Comparison of ENCODE assay signal across 8 cellular contexts in genomic region chr5:169637856-169638190, GRCh38. TPM values are rescaled to one million over a fixed set of nuclear protein-coding genes. Genes with fewer than 3 reads are reported as not detected.
A peak's percentile ranks its signal among the peaks of the same experiment; 100 is the strongest.
DNase-seq lines count a peak whose midpoint lies in the region; ATAC-seq and TF ChIP-seq lines count a peak whose summit lies in the region.

No MANE protein-coding gene starts in this region.

- peak overlapping the region; percentile 95 for H3K27ac ChIP-seq in BLaER1
- H3K27ac ChIP-seq in HUES48 (ENCODE audit: low read depth, low read length) = no peak overlapping the region
- no peak overlapping the region for H3K27ac ChIP-seq in right cardiac atrium (ENCODE audit: low read length)
- H3K27ac ChIP-seq in foreskin keratinocyte = no peak overlapping the region

- H3K4me3 ChIP-seq in BLaER1 = peak overlapping the region; percentile 80
- peak overlapping the region; percentile 74 for H3K4me3 ChIP-seq in HUES48 (ENCODE audit: low read depth, low read length)
- peak overlapping the region; percentile 30 for H3K4me3 ChIP-seq in right cardiac atrium (ENCODE audit: low read length)

- H3K36me3 ChIP-seq in BLaER1 (peaks cover 26% of the 10 kb centered on the region), HUES48 (ENCODE audit: control insufficient read depth, insufficient read depth, low read length) (no peaks in the 10 kb centered on the region)

- no peaks in the 10 kb centered on the region for H3K27me3 ChIP-seq in BLaER1
- peaks cover 22% of the 10 kb centered on the region for H3K27me3 ChIP-seq in HUES48 (ENCODE audit: control insufficient read depth, insufficient read depth, low read length)
- H3K27me3 ChIP-seq in right cardiac atrium (ENCODE audit: control insufficient read depth, insufficient read depth) = no peaks in the 10 kb centered on the region
- H3K27me3 ChIP-seq in foreskin keratinocyte = peaks cover 30% of the 10 kb centered on the region

- no peak for TF ChIP-seq CTCF in foreskin keratinocyte (conservative IDR thresholded peaks at IDR 0.05)

- intact Hi-C loops in right cardiac atrium (cut with DNase I) = no loop called here

- peaks cover 21% of the 10 kb centered on the region for H3K9me3 ChIP-seq in BLaER1
- H3K9me3 ChIP-seq in HUES48 (ENCODE audit: control insufficient read depth, insufficient read depth, low read length) = no peaks in the 10 kb centered on the region
- peaks cover 2% of the 10 kb centered on the region for H3K9me3 ChIP-seq in right cardiac atrium (ENCODE audit: control insufficient read depth, low read length)

- peaks cover 21% of the 10 kb centered on the region for H3K4me1 ChIP-seq in BLaER1
- H3K4me1 ChIP-seq in HUES48 (ENCODE audit: control insufficient read depth, insufficient read depth, low read length) = peaks cover 16% of the 10 kb centered on the region
- H3K4me1 ChIP-seq in right cardiac atrium (ENCODE audit: control insufficient read depth, insufficient read depth, low read length) = no peaks in the 10 kb centered on the region
- no peaks in the 10 kb centered on the region for H3K4me1 ChIP-seq in foreskin keratinocyte

- peak overlapping the region; percentile 88 for H3K9ac ChIP-seq in BLaER1
- no peak overlapping the region for H3K9ac ChIP-seq in HUES48 (ENCODE audit: low read depth, low read length)

- DNase-seq in activated CD8-positive, alpha-beta memory T cell treated with anti-CD3 and anti-CD28 coated beads for 48 hours (ENCODE audit: low read depth in 2 of 3, low spot score in 2 of 3) = peak; percentile 27 to 62 (median 44)
- DNase-seq in right cardiac atrium (peak in 2 of 3 donors; percentile 58 to 59), foreskin keratinocyte (no peak), pons (ENCODE audit: low spot score) (no peak)
- DNase-seq in stimulated activated CD8-positive, alpha-beta memory T cell treated with anti-CD3 and anti-CD28 coated beads, Interleukin-4, amount 100 ng/mL, for 48 hours = peak; percentile 79

- 50% methylated on average over 6 of the region's 6 CpGs for WGBS in right cardiac atrium

- ATAC-seq in GM21360 (IDR thresholded peaks at IDR 0.05; ENCODE audit: unreplicated experiment) = peak; percentile 66
- ATAC-seq in right cardiac atrium = peak; percentile 29 to 33
- no peak for ATAC-seq in foreskin keratinocyte

- H4K20me1 ChIP-seq in BLaER1 = peaks cover 32% of the 10 kb centered on the region

- peak overlapping the region; percentile 86 for H3K4me2 ChIP-seq in BLaER1

RNA-seq across cellular contexts. Expression of gene DOCK2, which starts 0.7 kb away (rescaled TPM):
- total RNA-seq in right cardiac atrium (10 to 100 TPM in 2 of 4 donors, 1 to 10 TPM in 2; 4.7 to 14.2 (median 10.6) TPM), foreskin keratinocyte (2.0 and 2.2 TPM in 2 replicates)
- polyA plus RNA-seq in right cardiac atrium (1.00 TPM), foreskin keratinocyte (0.46 and 0.91 TPM in 2 replicates)

RNA-seq across cellular contexts. Expression of gene SPDL1, which starts 54.2 kb away (rescaled TPM):
- 1 to 10 TPM; 4.4 to 5.9 (median 5.3) TPM for total RNA-seq in right cardiac atrium
- 2.6 TPM for polyA plus RNA-seq in right cardiac atrium
- 34.3 and 37.2 TPM in 2 replicates for total RNA-seq in foreskin keratinocyte
- 11.5 and 14.5 TPM in 2 replicates for polyA plus RNA-seq in foreskin keratinocyte

Comparison
In these comparisons a context has a peak if more than half of its experiments do, and no peak if none do; other contexts are left out.
1. H3K4me3 ChIP-seq: peak in every context shown above with its lines; median percentile 80 in BLaER1; 74 in HUES48; 30 in right cardiac atrium.
2. DNase-seq: peak in activated CD8-positive, alpha-beta memory T cell treated with anti-CD3 and anti-CD28 coated beads for 48 hours (3 of 3), right cardiac atrium (2 of 3) and stimulated activated CD8-positive, alpha-beta memory T cell treated with anti-CD3 and anti-CD28 coated beads, Interleukin-4, amount 100 ng/mL, for 48 hours (single experiment); none in foreskin keratinocyte (0 of 2) and pons (single experiment).